ENCODE assay signal across 1 cellular context in the genomic region with DNA sequence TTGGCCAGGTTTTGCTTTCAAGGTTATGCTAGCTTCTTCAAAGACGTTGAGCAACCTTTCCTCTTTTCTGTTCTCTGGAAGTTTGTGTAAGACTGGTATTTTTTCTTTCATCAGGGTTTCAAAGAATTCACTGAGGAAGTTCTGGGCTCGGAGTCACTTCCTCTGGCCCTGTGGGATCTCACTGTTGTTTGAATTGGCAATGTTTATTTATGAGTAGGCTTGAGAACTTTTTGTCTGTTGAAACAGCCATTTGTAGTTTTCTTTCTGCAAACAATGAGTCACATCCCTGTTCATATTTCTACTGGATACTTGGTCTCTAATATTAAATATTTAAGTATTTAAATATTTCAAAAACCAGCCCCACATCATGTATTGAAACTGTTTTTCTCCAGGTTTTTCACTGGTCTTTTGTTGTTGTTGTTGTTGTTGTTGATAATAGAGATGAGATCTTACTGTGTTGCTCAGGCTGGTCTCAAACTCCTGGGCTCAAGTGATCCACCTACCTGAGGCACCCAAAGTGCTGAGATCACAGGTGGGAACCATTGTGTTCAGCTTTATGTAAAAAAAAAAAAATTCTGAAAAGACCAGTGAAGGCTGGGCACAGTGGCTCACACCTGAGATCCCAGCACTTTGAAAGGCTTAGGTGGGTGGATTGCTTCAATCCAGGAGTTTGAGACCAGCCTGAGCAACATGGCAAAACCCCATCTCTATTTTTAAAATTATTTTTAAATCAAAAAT.
A peak's percentile ranks its signal among the peaks of the same experiment; 100 is the strongest.
TF ChIP-seq lines count a peak whose summit lies in the region.

No MANE protein-coding gene starts in this region.

TF ChIP-seq in SK-N-SH, 30 proteins besides CTCF, POLR2A, EP300 and RAD21 (continued from another document):
- TF ChIP-seq GABPA (IDR thresholded peaks at IDR 0.05; ENCODE audit: low read depth): peak; percentile 35; the same call in 1 of the 2 replicates
- TF ChIP-seq FOXM1 (IDR thresholded peaks at IDR 0.05; ENCODE audit: low read depth): peak; percentile 83
- TF ChIP-seq JUND (IDR thresholded peaks at IDR 0.05): peak; percentile 93
- no peak for TF ChIP-seq FOXJ3 (CRISPR knock-in tag; IDR thresholded peaks at IDR 0.05)
- TF ChIP-seq POLR2AphosphoS5 (IDR thresholded peaks at IDR 0.05; ENCODE audit: low read depth, low read length): peak; percentile 62; the same call in 1 of the 2 replicates
- TF ChIP-seq, protein P1, sequence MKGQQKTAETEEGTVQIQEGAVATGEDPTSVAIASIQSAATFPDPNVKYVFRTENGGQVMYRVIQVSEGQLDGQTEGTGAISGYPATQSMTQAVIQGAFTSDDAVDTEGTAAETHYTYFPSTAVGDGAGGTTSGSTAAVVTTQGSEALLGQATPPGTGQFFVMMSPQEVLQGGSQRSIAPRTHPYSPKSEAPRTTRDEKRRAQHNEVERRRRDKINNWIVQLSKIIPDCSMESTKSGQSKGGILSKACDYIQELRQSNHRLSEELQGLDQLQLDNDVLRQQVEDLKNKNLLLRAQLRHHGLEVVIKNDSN (IDR thresholded peaks at IDR 0.05; ENCODE audit: borderline replicate concordance, low read depth): no peak
- peak; percentile 82 for TF ChIP-seq FOSL2 (IDR thresholded peaks at IDR 0.05; ENCODE audit: borderline replicate concordance, low read depth)
- TF ChIP-seq, protein P2, sequence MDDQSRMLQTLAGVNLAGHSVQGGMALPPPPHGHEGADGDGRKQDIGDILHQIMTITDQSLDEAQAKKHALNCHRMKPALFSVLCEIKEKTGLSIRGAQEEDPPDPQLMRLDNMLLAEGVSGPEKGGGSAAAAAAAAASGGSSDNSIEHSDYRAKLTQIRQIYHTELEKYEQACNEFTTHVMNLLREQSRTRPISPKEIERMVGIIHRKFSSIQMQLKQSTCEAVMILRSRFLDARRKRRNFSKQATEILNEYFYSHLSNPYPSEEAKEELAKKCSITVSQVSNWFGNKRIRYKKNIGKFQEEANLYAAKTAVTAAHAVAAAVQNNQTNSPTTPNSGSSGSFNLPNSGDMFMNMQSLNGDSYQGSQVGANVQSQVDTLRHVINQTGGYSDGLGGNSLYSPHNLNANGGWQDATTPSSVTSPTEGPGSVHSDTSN (IDR thresholded peaks at IDR 0.05): peak; percentile 75
- no peak for TF ChIP-seq RFX5 (IDR thresholded peaks at IDR 0.05; ENCODE audit: low read length)
- peak; percentile 87; the same call in 1 of the 2 replicates for TF ChIP-seq TEAD4 (IDR thresholded peaks at IDR 0.05; ENCODE audit: borderline replicate concordance, insufficient read depth)
- peak; percentile 91 for TF ChIP-seq NFIC (IDR thresholded peaks at IDR 0.05; ENCODE audit: borderline replicate concordance)
- TF ChIP-seq, protein P3, sequence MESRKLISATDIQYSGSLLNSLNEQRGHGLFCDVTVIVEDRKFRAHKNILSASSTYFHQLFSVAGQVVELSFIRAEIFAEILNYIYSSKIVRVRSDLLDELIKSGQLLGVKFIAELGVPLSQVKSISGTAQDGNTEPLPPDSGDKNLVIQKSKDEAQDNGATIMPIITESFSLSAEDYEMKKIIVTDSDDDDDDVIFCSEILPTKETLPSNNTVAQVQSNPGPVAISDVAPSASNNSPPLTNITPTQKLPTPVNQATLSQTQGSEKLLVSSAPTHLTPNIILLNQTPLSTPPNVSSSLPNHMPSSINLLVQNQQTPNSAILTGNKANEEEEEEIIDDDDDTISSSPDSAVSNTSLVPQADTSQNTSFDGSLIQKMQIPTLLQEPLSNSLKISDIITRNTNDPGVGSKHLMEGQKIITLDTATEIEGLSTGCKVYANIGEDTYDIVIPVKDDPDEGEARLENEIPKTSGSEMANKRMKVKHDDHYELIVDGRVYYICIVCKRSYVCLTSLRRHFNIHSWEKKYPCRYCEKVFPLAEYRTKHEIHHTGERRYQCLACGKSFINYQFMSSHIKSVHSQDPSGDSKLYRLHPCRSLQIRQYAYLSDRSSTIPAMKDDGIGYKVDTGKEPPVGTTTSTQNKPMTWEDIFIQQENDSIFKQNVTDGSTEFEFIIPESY (IDR thresholded peaks at IDR 0.05; ENCODE audit: borderline replicate concordance, low read depth): peak; percentile 73; the same call in 1 of the 2 replicates
- peak; percentile 92 for TF ChIP-seq TCF12 (IDR thresholded peaks at IDR 0.05)
TF ChIP-seq in SK-N-SH: peak in this region for 12.
